ENCODE assay signal across 18 cellular contexts in genomic region chr2:14094592-14094991, GRCh38.
DNase-seq lines count a peak whose midpoint lies in the region; FAIRE-seq and TF ChIP-seq lines count a peak whose summit lies in the region.
"Had no signal": no experiment of that assay in that cellular context is flagged by ENCODE, and none has a peak within 500 bp of the region (broad histone marks: within the 10 kb centered on the region; RNA-seq: fewer than 3 reads in every experiment).

No MANE protein-coding gene starts in this region.

- no peaks in the 10 kb centered on the region for H3K36me3 ChIP-seq in bronchial epithelial cell (ENCODE audit: control insufficient read depth, insufficient read depth, low read length)

- DNase-seq in NCI-H1436 (lab: John Stamatoyannopoulos, UW) = peak; percentile 22
- no peak for DNase-seq in NCI-H1436 treated with DMSO at 0.1 percent for 48 hours (lab: John Stamatoyannopoulos, UW)
- DNase-seq in HT-29 (ENCODE audit: low spot score) = peak; percentile 15
- DNase-seq in NCI-H2196 treated with DMSO at 0.1 percent for 48 hours (lab: John Stamatoyannopoulos, UW; ENCODE audit: unreplicated experiment) = peak; percentile 49
- peak; percentile 77 for DNase-seq in bronchial epithelial cell (ENCODE audit: low read depth)
- no peak for DNase-seq in NCI-H1694 treated with DMSO at 0.1 percent for 48 hours (lab: John Stamatoyannopoulos, UW)
- no peak for DNase-seq in NCI-H226
- no peak for DNase-seq in NK-92 treated with Interleukin-12 subunit alpha and Interleukin-12 subunit beta, amount 100 ng/mL, for 24 hours (lab: John Stamatoyannopoulos, UW)
- DNase-seq: CD4-positive, alpha-beta T cell; DND-41; Karpas-422; NCI-H524 treated with DMSO at 0.1 percent for 48 hours; OCI-M1; SHP77 treated with DMSO at 0.1 percent for 48 hours; T-helper 1 cell; T-helper 9 cell had no signal

- FAIRE-seq in bronchial epithelial cell (lab: Jason Lieb, UNC) = no peak
- FAIRE-seq: G401.6, H54 had no signal

- no peak for TF ChIP-seq CTCF in bronchial epithelial cell (IDR thresholded peaks at IDR 0.05; ENCODE audit: insufficient read depth, low read length, severe bottlenecking)

- H3K4me3 ChIP-seq in bronchial epithelial cell (ENCODE audit: low read depth, low read length) = no peak overlapping the region

- H3K27me3 ChIP-seq in bronchial epithelial cell (ENCODE audit: control insufficient read depth, insufficient read depth, low read length) = no peaks in the 10 kb centered on the region

Comparison
In these comparisons a context has a peak if more than half of its experiments do, and no peak if none do; other contexts are left out.
1. DNase-seq: peak in NCI-H1436 (single experiment), HT-29 (single experiment), NCI-H2196 treated with DMSO at 0.1 percent for 48 hours (single experiment) and bronchial epithelial cell (single experiment); none in NCI-H1436 treated with DMSO at 0.1 percent for 48 hours (single experiment), NCI-H1694 treated with DMSO at 0.1 percent for 48 hours (single experiment), NCI-H226 (single experiment) and NK-92 treated with Interleukin-12 subunit alpha and Interleukin-12 subunit beta, amount 100 ng/mL, for 24 hours (single experiment).